Comparison of ENCODE assay signal across 1 cellular context in genomic region chrX:103565197-103565596, GRCh38.
TF ChIP-seq lines count a peak whose summit lies in the region.

No MANE protein-coding gene starts in this region.

TF ChIP-seq in GM23338, 12 proteins besides CTCF, POLR2A, EP300 and RAD21 (continued from another document):
- TF ChIP-seq REST (IDR thresholded peaks at IDR 0.05; ENCODE audit: unreplicated experiment) (no peak), ETS1 (IDR thresholded peaks at IDR 0.05) (no peak), EZH2phosphoT487 (IDR thresholded peaks at IDR 0.05; ENCODE audit: unreplicated experiment) (no peak), CREB1 (CRISPR knock-in tag; IDR thresholded peaks at IDR 0.05; ENCODE audit: low read depth) (no peak), NANOG (IDR thresholded peaks at IDR 0.05; ENCODE audit: borderline replicate concordance) (no peak), JUNB (IDR thresholded peaks at IDR 0.05; ENCODE audit: unreplicated experiment) (no peak), ZNF331 (CRISPR knock-in tag; IDR thresholded peaks at IDR 0.05; ENCODE audit: low read depth) (no peak)
